1 cellular context compared by ENCODE assay signal in genomic region chr19:55552206-55552605, GRCh38.
TF ChIP-seq lines count a peak whose summit lies in the region.

No MANE protein-coding gene starts in this region.

TF ChIP-seq in GM23338, 12 proteins besides CTCF, POLR2A, EP300 and RAD21 (continued from another document):
- no peak for TF ChIP-seq REST (IDR thresholded peaks at IDR 0.05; ENCODE audit: unreplicated experiment)
- no peak for TF ChIP-seq ZNF331 (CRISPR knock-in tag; IDR thresholded peaks at IDR 0.05; ENCODE audit: low read depth)
- TF ChIP-seq ZNF462 (CRISPR knock-in tag; IDR thresholded peaks at IDR 0.05): no peak
- TF ChIP-seq NANOG (IDR thresholded peaks at IDR 0.05; ENCODE audit: borderline replicate concordance): no peak
- no peak for TF ChIP-seq EZH2 (IDR thresholded peaks at IDR 0.05; ENCODE audit: low read depth, unreplicated experiment)
- no peak for TF ChIP-seq ETS1 (IDR thresholded peaks at IDR 0.05)
- no peak for TF ChIP-seq CREB1 (CRISPR knock-in tag; IDR thresholded peaks at IDR 0.05; ENCODE audit: low read depth)
TF ChIP-seq in GM23338: peak in this region for 0.
